In the genomic region with DNA sequence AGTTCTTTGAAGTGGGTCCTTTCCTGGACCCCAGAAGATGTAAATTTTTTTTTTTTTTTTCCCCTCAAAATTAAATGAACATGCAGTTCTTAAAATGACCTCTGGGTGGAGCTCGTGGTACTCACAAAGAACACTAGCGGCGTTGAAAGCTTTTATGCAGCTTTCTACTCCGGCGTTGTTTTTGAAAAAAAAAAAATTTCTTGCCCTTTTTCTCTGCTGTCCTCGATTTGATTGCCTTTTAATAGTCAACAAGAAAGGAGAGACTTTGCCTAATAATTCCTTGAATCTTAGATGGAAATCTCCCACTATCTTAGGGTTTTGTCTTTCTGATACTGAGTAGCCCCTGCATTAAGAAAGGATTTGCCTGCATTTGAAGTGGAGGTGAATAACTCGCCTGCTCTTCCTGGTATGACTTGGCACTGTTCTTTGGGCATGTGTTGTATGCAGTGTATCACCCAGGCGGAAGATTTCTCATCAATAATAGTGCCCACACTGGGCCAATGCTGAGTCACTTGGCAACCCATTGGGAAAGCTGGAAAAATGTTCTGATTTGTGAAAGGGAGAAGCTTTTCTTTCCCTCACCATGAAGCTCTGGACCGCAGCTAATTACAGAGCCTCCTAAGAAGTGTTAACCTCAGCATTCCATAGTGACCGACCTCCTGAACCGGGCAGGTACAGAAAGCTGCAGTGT, we compare ENCODE assay signal across 8 cellular contexts.
DNase-seq lines count a peak whose midpoint lies in the region; ATAC-seq, FAIRE-seq and TF ChIP-seq lines count a peak whose summit lies in the region.

No MANE protein-coding gene starts in this region.

- TF ChIP-seq CTCF in endothelial cell of umbilical vein (IDR thresholded peaks at IDR 0.05; ENCODE audit: extremely low read depth in 1 of 2, insufficient read depth in 1 of 2, low read depth in 1 of 2, low read length in 2 of 2): peak; percentile 27 to 32

- peaks cover 5% of the 10 kb centered on the region for H3K4me1 Mint-ChIP-seq in activated CD4-positive, alpha-beta T cell treated with anti-CD3 and anti-CD28 coated beads, Interleukin-2, amount 10 ng/mL, durations not matched to agents 7 days and 5 days

- no peaks in the 10 kb centered on the region for H3K36me3 Mint-ChIP-seq in activated CD4-positive, alpha-beta T cell treated with anti-CD3 and anti-CD28 coated beads, Interleukin-2, amount 10 ng/mL, durations not matched to agents 7 days and 5 days (ENCODE audit: low read depth)

- TF ChIP-seq RAD21 in Ishikawa (IDR thresholded peaks at IDR 0.05; ENCODE audit: low read depth): peak; percentile 56

- no peak for TF ChIP-seq POLR2A in endothelial cell of umbilical vein (IDR thresholded peaks at IDR 0.05; ENCODE audit: low read depth, low read length)

- H3K9me3 Mint-ChIP-seq in activated CD4-positive, alpha-beta T cell treated with anti-CD3 and anti-CD28 coated beads, Interleukin-2, amount 10 ng/mL, durations not matched to agents 7 days and 5 days: no peaks in the 10 kb centered on the region

- no peak overlapping the region for H3K27ac Mint-ChIP-seq in activated CD4-positive, alpha-beta T cell treated with anti-CD3 and anti-CD28 coated beads, Interleukin-2, amount 10 ng/mL, durations not matched to agents 7 days and 5 days

- H3K9ac ChIP-seq in endothelial cell of umbilical vein (replicated peaks; ENCODE audit: extremely low read depth, insufficient read depth, low read length): peak overlapping the region; percentile 39

- dilution Hi-C loops in endothelial cell of umbilical vein (cut with MboI; ENCODE audit: extremely low pct_ligation_motif_present, low sequenced_read_pairs): no loop called here

- no peaks in the 10 kb centered on the region for H3K27me3 ChIP-seq in SJCRH30
- no peaks in the 10 kb centered on the region for H3K27me3 ChIP-seq in endothelial cell of umbilical vein (ENCODE audit: control insufficient read depth in 2 of 2, insufficient read depth in 2 of 2, low read length in 2 of 2)
- H3K27me3 ChIP-seq in muscle layer of duodenum (ENCODE audit: low read depth, low read length): no peaks in the 10 kb centered on the region

- H4K20me1 ChIP-seq in endothelial cell of umbilical vein (replicated peaks; ENCODE audit: control insufficient read depth, extremely low read depth, insufficient read depth, low read length): no peaks in the 10 kb centered on the region

- CTCF ChIA-PET in activated CD4-positive, alpha-beta T cell treated with anti-CD3 and anti-CD28 coated beads, Interleukin-2, amount 10 ng/mL, durations not matched to agents 7 days and 5 days (lab: Charles Lee): interaction anchor here (0.7 to 1.6 kb wide), 8 partner anchors 10 to 612 kb away, joined by 3 to 6 read pairs (median 3); no protein-coding TSS in a partner anchor
- CTCF ChIA-PET in endothelial cell of umbilical vein (lab: Charles Lee): interaction anchor here (0.7 to 3.7 kb wide), 24 partner anchors 9 to 1560 kb away, joined by 3 to 38 read pairs (median 4); no protein-coding TSS in a partner anchor

- no peak overlapping the region for H3K4me3 Mint-ChIP-seq in activated CD4-positive, alpha-beta T cell treated with anti-CD3 and anti-CD28 coated beads, Interleukin-2, amount 10 ng/mL, durations not matched to agents 7 days and 5 days

- peak; percentile 99 for FAIRE-seq in endothelial cell of umbilical vein (lab: Jason Lieb, UNC)

- H3K36me3 ChIP-seq in SJCRH30 (no peaks in the 10 kb centered on the region), endothelial cell of umbilical vein (ENCODE audit: control insufficient read depth in 2 of 2, extremely low read depth in 1 of 2, insufficient read depth in 2 of 2, low read length in 2 of 2) (no peaks in the 10 kb centered on the region), muscle layer of duodenum (ENCODE audit: control insufficient read depth in 1 of 2, insufficient read depth in 2 of 2, low read length in 2 of 2) (no peaks in the 10 kb centered on the region)

- no TSS peak for BruUV-seq in endothelial cell of umbilical vein (replicated peaks; lab: Mats Ljungman, UMichigan)

- no peak for TF ChIP-seq EP300 in Ishikawa (IDR thresholded peaks at IDR 0.05; ENCODE audit: borderline replicate concordance)

- H3K9me3 ChIP-seq in SJCRH30 (replicated peaks) (no peaks in the 10 kb centered on the region), endothelial cell of umbilical vein (replicated peaks; ENCODE audit: control insufficient read depth, insufficient read depth, low read length) (no peaks in the 10 kb centered on the region), muscle layer of duodenum (ENCODE audit: control insufficient read depth in 1 of 2, low read length in 2 of 2) (no peaks in the 10 kb centered on the region)

- intact Hi-C loops in endothelial cell of umbilical vein (cut with micrococcal nuclease): loop anchor here (1.0 to 10.0 kb wide), 10 partner anchors 43 to 1183 kb away; a partner anchor contains a TSS

- H3K4me1 ChIP-seq in SJCRH30 (peaks cover 27% of the 10 kb centered on the region), endothelial cell of umbilical vein (ENCODE audit: control insufficient read depth, extremely low read depth, insufficient read depth, low read length) (peaks cover 18% of the 10 kb centered on the region), muscle layer of duodenum (ENCODE audit: control insufficient read depth in 1 of 2, insufficient read depth in 2 of 2, low read length in 2 of 2) (peaks cover 0 to 5% of the 10 kb centered on the region in 2 donors)

- H3K4me3 ChIP-seq in SJCRH30 (peak overlapping the region; percentile 37), endothelial cell of umbilical vein (replicated peaks in 1 of 3; ENCODE audit: insufficient read depth in 1 of 3, low read depth in 1 of 3, low read length in 3 of 3) (no peak overlapping the region), muscle layer of duodenum (ENCODE audit: low read depth in 1 of 2, low read length in 2 of 2) (peak overlapping the region in 1 of 2 donors; percentile 8)

- H3K4me2 ChIP-seq in endothelial cell of umbilical vein (ENCODE audit: insufficient read depth, low read length): peak overlapping the region; percentile 80

- peak overlapping the region; percentile 44 for H2AFZ ChIP-seq in endothelial cell of umbilical vein (ENCODE audit: low read depth, low read length)

- DNase-seq in activated CD4-positive, alpha-beta T cell treated with anti-CD3 and anti-CD28 coated beads, Interleukin-2, amount 10 ng/mL, durations not matched to agents 7 days and 5 days: peak; percentile 21
- no peak for DNase-seq in activated CD4-positive, alpha-beta T cell treated with anti-CD3 and anti-CD28 coated beads for 1 hour
- DNase-seq in SJCRH30: peak; percentile 51 to 86
- DNase-seq in endothelial cell of umbilical vein (ENCODE audit: low read depth, low spot score): peak; percentile 75
- DNase-seq in SHP77 treated with DMSO at 0.1 percent for 48 hours (lab: John Stamatoyannopoulos, UW): no peak

- H3K27ac ChIP-seq in SJCRH30 (peak overlapping the region; percentile 99), endothelial cell of umbilical vein (ENCODE audit: insufficient read depth, low read depth, low read length) (peak overlapping the region; percentile 61), muscle layer of duodenum (ENCODE audit: low read length) (peak overlapping the region; percentile 67)

- POLR2A ChIA-PET in activated CD4-positive, alpha-beta T cell treated with anti-CD3 and anti-CD28 coated beads, Interleukin-2, amount 10 ng/mL, durations not matched to agents 7 days and 5 days (lab: Charles Lee): interaction anchor here (0.7 kb wide), 2 partner anchors 149 to 322 kb away, joined by 5 read pairs; no protein-coding TSS in a partner anchor
- POLR2A ChIA-PET in endothelial cell of umbilical vein (lab: Charles Lee): interaction anchor here (0.6 kb wide), 1 partner anchor 48 kb away, joined by 4 read pairs; no protein-coding TSS in a partner anchor

- no peaks in the 10 kb centered on the region for H3K9me1 ChIP-seq in endothelial cell of umbilical vein (replicated peaks; ENCODE audit: control insufficient read depth, extremely low read depth, insufficient read depth, low read length)

- no peaks in the 10 kb centered on the region for H3K79me2 ChIP-seq in endothelial cell of umbilical vein (ENCODE audit: control insufficient read depth, insufficient read depth, low read length)

- no peak for ATAC-seq in GM19452 (IDR thresholded peaks at IDR 0.05; ENCODE audit: unreplicated experiment)

- H3K27me3 Mint-ChIP-seq in activated CD4-positive, alpha-beta T cell treated with anti-CD3 and anti-CD28 coated beads, Interleukin-2, amount 10 ng/mL, durations not matched to agents 7 days and 5 days: no peaks in the 10 kb centered on the region

TF ChIP-seq in Ishikawa, 13 proteins besides CTCF, POLR2A, EP300 and RAD21:
- TF ChIP-seq YY1 (IDR thresholded peaks at IDR 0.05; ENCODE audit: low read depth) (no peak), EGR1 (IDR thresholded peaks at IDR 0.05) (no peak), ZBTB7A (IDR thresholded peaks at IDR 0.05; ENCODE audit: low read depth) (no peak)
- TF ChIP-seq, protein P1, sequence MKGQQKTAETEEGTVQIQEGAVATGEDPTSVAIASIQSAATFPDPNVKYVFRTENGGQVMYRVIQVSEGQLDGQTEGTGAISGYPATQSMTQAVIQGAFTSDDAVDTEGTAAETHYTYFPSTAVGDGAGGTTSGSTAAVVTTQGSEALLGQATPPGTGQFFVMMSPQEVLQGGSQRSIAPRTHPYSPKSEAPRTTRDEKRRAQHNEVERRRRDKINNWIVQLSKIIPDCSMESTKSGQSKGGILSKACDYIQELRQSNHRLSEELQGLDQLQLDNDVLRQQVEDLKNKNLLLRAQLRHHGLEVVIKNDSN (IDR thresholded peaks at IDR 0.05): no peak
TF ChIP-seq in Ishikawa: peak in this region for 0.

TF ChIP-seq in endothelial cell of umbilical vein, 7 proteins besides CTCF, POLR2A, EP300 and RAD21:
- TF ChIP-seq GATA2 (IDR thresholded peaks at IDR 0.05; ENCODE audit: insufficient read depth, insufficient read length, low read depth, low read length) (peak; percentile 21), MYC (IDR thresholded peaks at IDR 0.05; ENCODE audit: low read depth, low read length) (no peak), FOS (IDR thresholded peaks at IDR 0.05; ENCODE audit: borderline replicate concordance, insufficient read depth, low read length) (peak; percentile 62)

Comparison
In these comparisons a context has a peak if more than half of its experiments do, and no peak if none do; other contexts are left out.
1. DNase-seq: peak in activated CD4-positive, alpha-beta T cell treated with anti-CD3 and anti-CD28 coated beads, Interleukin-2, amount 10 ng/mL, durations not matched to agents 7 days and 5 days (single experiment), SJCRH30 (2 of 2) and endothelial cell of umbilical vein (single experiment); none in activated CD4-positive, alpha-beta T cell treated with anti-CD3 and anti-CD28 coated beads for 1 hour (single experiment) and SHP77 treated with DMSO at 0.1 percent for 48 hours (single experiment).
2. Peak in every context shown above with its lines, with median percentiles within 50 percentile points of each other: H3K27ac ChIP-seq.